ENCODE assay signal across 21 cellular contexts in the genomic region with DNA sequence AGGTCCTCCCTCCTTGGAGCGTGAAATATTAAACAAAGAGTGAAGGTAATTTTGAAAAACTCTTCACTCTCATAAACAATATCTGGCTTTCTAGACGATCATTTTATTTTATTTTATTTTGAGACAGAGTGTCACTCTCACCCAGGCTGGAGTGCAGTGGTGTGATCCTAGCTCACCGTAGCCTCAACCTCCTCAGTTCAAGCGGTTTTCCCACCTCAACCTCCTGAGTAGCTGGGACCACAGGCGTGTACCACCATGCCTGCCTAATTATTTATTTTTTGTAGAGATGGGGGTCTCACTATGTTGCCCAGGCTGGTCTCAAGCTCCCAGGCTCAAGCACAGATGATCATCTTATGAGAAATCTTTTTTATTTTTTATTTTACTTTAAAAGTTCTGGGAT. TPM values are rescaled to one million over a fixed set of nuclear protein-coding genes. Genes with fewer than 3 reads are reported as not detected.
"Had no signal": no experiment of that assay in that cellular context is flagged by ENCODE, and none has a peak within 500 bp of the region (broad histone marks: within the 10 kb centered on the region; RNA-seq: fewer than 3 reads in every experiment).

No MANE protein-coding gene starts in this region.

- H3K27me3 ChIP-seq: body of pancreas, neutrophil, pancreas, right lobe of liver had no signal

- FAIRE-seq: endometrium, frontal cortex, pancreas had no signal

- H3K4me3 ChIP-seq: body of pancreas, pancreas, right lobe of liver, smooth muscle cell had no signal

- H3K36me3 ChIP-seq: neutrophil, pancreas, right lobe of liver had no signal

- H3K27ac ChIP-seq: body of pancreas, neutrophil, pancreas, right lobe of liver had no signal

- DNase-seq: activated B cell treated with CpG ODN at 0.5 μM for 24 hours; activated CD4-positive, alpha-beta memory T cell treated with anti-CD3 and anti-CD28 coated beads, Interleukin-2, amount 10 ng/mL, durations not matched to agents 7 days and 5 days; activated CD4-positive, alpha-beta T cell treated with anti-CD3 and anti-CD28 coated beads for 4 hours; activated gamma-delta T cell treated with Interleukin-2 at 50 U/mL for 16 hours; activated T-cell treated with anti-CD3 and anti-CD28 coated beads, Interleukin-2, amount 50 U/mL, for 24 hours; body of pancreas; erythroblast; left ventricle myocardium superior; pancreas; right lobe of liver; SK-N-SH; stimulated activated CD4-positive, alpha-beta T cell treated with anti-CD3 and anti-CD28 coated beads, Interleukin-4, amount 100 ng/mL, for 24 hours; T-helper 9 cell had no signal

- ATAC-seq: body of pancreas; pancreas; right lobe of liver; stimulated activated memory B cell treated with anti-CD40 and anti-IgM and Interleukin-4, amounts not matched to agents 10 μg/mL and 1 μg/mL and 100 μg/mL, for 72 hours had no signal

- H3K4me1 ChIP-seq: body of pancreas, pancreas, right lobe of liver had no signal

- H3K9me3 ChIP-seq: body of pancreas, neutrophil, pancreas, right lobe of liver, SK-N-SH had no signal

RNA-seq across cellular contexts. Expression of a gene that starts 16.4 kb away (rescaled TPM):
- total RNA-seq: kidney epithelial cell, myocyte, pulmonary artery endothelial cell, smooth muscle cell had no signal
- polyA plus RNA-seq: SK-N-SH, smooth muscle cell had no signal
